ENCODE assay signal across 1 cellular context in the genomic region with DNA sequence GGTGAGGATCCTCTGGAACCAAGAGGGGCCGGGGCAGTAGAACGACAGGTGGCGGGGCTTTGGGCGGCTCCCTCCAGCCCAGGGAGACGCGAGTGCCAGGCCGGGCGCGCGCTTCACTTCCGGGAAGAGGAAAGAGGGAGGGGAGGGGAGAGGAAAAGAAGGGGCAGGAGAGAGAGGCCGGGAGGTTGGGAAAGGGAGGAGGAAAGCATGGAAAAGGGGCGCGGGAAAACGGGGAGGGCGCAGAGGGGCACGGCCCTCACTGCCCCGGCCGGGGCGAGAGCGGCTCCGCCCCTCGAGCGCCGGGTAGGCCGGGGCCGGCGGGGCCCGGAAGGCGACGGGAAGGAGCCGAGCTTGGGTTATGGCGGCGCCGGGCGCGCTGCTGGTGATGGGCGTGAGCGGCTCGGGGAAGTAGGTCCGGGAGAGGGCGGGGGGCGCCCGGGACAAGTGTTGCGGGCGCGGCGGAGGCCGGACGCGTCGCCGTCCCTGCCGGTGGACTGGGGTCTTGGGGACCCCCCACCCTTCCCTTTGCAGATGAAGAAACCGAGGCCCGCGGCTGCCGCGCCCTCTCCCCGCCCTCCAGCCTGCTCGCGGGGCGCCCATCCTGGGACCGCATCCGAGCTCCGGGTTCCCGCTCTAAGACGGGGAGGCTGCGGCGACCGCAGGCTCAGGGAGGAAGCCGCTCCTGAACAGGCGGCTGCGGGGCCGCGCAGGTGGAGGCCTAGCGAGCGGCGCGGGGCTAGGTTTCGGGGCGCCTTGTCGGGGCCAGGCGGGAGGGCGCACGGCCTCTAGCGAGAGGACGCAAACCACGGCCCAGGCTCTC.
TF ChIP-seq lines count a peak whose summit lies in the region.

TSS of gene IDNK (plus strand) at position 330 of the 820 bp plus-strand sequence. CDS start at position 359, 29 bp downstream.

TF ChIP-seq in K562, 482 proteins besides CTCF, POLR2A, EP300 and RAD21 (continued from another document):
- TF ChIP-seq ZNF655 (CRISPR knock-in tag; IDR thresholded peaks at IDR 0.05) (no peak), ZNF699 (CRISPR knock-in tag; IDR thresholded peaks at IDR 0.05; ENCODE audit: insufficient replicate concordance) (no peak), HIVEP1 (CRISPR knock-in tag; IDR thresholded peaks at IDR 0.05) (no peak), KDM5B (IDR thresholded peaks at IDR 0.05; ENCODE audit: insufficient replicate concordance, low read depth, low read length) (peak; percentile 49), ZNF239 (CRISPR knock-in tag; IDR thresholded peaks at IDR 0.05) (no peak), POLR2G (IDR thresholded peaks at IDR 0.05; ENCODE audit: low read depth, low read length) (peak; percentile 92), CGGBP1 (CRISPR knock-in tag; IDR thresholded peaks at IDR 0.05) (no peak), THAP7 (CRISPR knock-in tag; IDR thresholded peaks at IDR 0.05) (0 out of 2 replicates have a peak, but pooled peaks have one; percentile 27), SETDB1 (IDR thresholded peaks at IDR 0.05; ENCODE audit: low read length) (no peak)
- TF ChIP-seq, protein P1, sequence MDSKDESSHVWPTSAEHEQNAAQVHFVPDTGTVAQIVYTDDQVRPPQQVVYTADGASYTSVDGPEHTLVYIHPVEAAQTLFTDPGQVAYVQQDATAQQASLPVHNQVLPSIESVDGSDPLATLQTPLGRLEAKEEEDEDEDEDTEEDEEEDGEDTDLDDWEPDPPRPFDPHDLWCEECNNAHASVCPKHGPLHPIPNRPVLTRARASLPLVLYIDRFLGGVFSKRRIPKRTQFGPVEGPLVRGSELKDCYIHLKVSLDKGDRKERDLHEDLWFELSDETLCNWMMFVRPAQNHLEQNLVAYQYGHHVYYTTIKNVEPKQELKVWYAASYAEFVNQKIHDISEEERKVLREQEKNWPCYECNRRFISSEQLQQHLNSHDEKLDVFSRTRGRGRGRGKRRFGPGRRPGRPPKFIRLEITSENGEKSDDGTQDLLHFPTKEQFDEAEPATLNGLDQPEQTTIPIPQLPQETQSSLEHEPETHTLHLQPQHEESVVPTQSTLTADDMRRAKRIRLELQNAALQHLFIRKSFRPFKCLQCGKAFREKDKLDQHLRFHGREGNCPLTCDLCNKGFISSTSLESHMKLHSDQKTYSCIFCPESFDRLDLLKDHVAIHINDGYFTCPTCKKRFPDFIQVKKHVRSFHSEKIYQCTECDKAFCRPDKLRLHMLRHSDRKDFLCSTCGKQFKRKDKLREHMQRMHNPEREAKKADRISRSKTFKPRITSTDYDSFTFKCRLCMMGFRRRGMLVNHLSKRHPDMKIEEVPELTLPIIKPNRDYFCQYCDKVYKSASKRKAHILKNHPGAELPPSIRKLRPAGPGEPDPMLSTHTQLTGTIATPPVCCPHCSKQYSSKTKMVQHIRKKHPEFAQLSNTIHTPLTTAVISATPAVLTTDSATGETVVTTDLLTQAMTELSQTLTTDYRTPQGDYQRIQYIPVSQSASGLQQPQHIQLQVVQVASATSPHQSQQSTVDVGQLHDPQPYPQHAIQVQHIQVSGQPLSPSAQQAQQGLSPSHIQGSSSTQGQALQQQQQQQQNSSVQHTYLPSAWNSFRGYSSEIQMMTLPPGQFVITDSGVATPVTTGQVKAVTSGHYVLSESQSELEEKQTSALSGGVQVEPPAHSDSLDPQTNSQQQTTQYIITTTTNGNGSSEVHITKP (IDR thresholded peaks at IDR 0.05; ENCODE audit: partially characterized antibody) = no peak
